ENCODE assay signal across 26 cellular contexts in genomic region chr20:55394592-55394991, GRCh38.
DNase-seq lines count a peak whose midpoint lies in the region; ATAC-seq and TF ChIP-seq lines count a peak whose summit lies in the region.
"Had no signal": no experiment of that assay in that cellular context is flagged by ENCODE, and none has a peak within 500 bp of the region (broad histone marks: within the 10 kb centered on the region; RNA-seq: fewer than 3 reads in every experiment).

No MANE protein-coding gene starts in this region.

- H3K27ac ChIP-seq in RWPE2 (ENCODE audit: poor library complexity, severe bottlenecking) (no peak overlapping the region), foreskin keratinocyte (no peak overlapping the region), ascending aorta (no peak overlapping the region), PC-9 (no peak overlapping the region)
- H3K27ac ChIP-seq: A549; BLaER1 treated with 17β-estradiol and CSF1 and Interleukin-3, amounts not matched to agents 10 nM and 100 nM had no signal

- no TSS peak for BruUV-seq in PC-9 (replicated peaks; lab: Mats Ljungman, UMichigan)

- H3K36me3 ChIP-seq in RWPE2 (ENCODE audit: low read depth) (no peaks in the 10 kb centered on the region), ascending aorta (no peaks in the 10 kb centered on the region), PC-9 (ENCODE audit: low read depth) (no peaks in the 10 kb centered on the region)
- H3K36me3 ChIP-seq: BLaER1 treated with 17β-estradiol and CSF1 and Interleukin-3, amounts not matched to agents 10 nM and 100 nM had no signal

- no peaks in the 10 kb centered on the region for H4K20me1 ChIP-seq in PC-9 (ENCODE audit: insufficient read depth)
- H4K20me1 ChIP-seq: BLaER1 treated with 17β-estradiol and CSF1 and Interleukin-3, amounts not matched to agents 10 nM and 100 nM had no signal

- H3F3A ChIP-seq in PC-9 (ENCODE audit: insufficient read depth, low read depth), result no peaks in the 10 kb centered on the region

- H3K4me3 ChIP-seq in RWPE2 (ENCODE audit: severe bottlenecking) (no peak overlapping the region), ascending aorta (no peak overlapping the region), PC-9 (no peak overlapping the region)
- H3K4me3 ChIP-seq: A549; BLaER1 treated with 17β-estradiol and CSF1 and Interleukin-3, amounts not matched to agents 10 nM and 100 nM had no signal

- H2AFZ ChIP-seq in PC-9, result no peak overlapping the region

- POLR2A ChIA-PET in PC-9 (lab: Charles Lee; ENCODE audit: unreplicated experiment), result no interaction called here

- H3K9me3 ChIP-seq in RWPE2 (ENCODE audit: severe bottlenecking) (no peaks in the 10 kb centered on the region), ascending aorta (no peaks in the 10 kb centered on the region), PC-9 (ENCODE audit: insufficient read depth, low read depth) (no peaks in the 10 kb centered on the region)
- H3K9me3 ChIP-seq: BLaER1 treated with 17β-estradiol and CSF1 and Interleukin-3, amounts not matched to agents 10 nM and 100 nM; SK-N-SH had no signal

- peak; percentile 86 for ATAC-seq in RWPE2 (ENCODE audit: low read depth)
- ATAC-seq in foreskin keratinocyte, result peak; percentile 39
- ATAC-seq: A549, HepG2, Panc1 had no signal

- no peaks in the 10 kb centered on the region for H3K9me2 ChIP-seq in PC-9 (ENCODE audit: insufficient read depth)
- H3K9me2 ChIP-seq: SK-N-SH had no signal

- H3K4me2 ChIP-seq in PC-9, result no peak overlapping the region
- H3K4me2 ChIP-seq: A549; BLaER1 treated with 17β-estradiol and CSF1 and Interleukin-3, amounts not matched to agents 10 nM and 100 nM; SK-N-SH had no signal

- intact Hi-C loops in ascending aorta (cut with DNase I), result no loop called here
- intact Hi-C loops in PC-9 (cut with micrococcal nuclease; ENCODE audit: unreplicated experiment), result no loop called here

- H3K79me2 ChIP-seq in PC-9 (ENCODE audit: low read depth), result no peaks in the 10 kb centered on the region

- DNase-seq in NCI-H146 (lab: John Stamatoyannopoulos, UW), result peak; percentile 45
- DNase-seq in RWPE2 (ENCODE audit: low spot score), result no peak
- peak; percentile 48 to 74 for DNase-seq in foreskin keratinocyte
- DNase-seq in renal cortical epithelial cell (ENCODE audit: low read depth), result peak; percentile 21
- DNase-seq in ascending aorta (ENCODE audit: low spot score in 2 of 2), result no peak
- DNase-seq in stimulated activated CD4-positive, alpha-beta T cell treated with anti-CD3 and anti-CD28 coated beads, Interleukin-4, amount 100 ng/mL, for 4 hours, result no peak
- no peak for DNase-seq in PC-9
- DNase-seq: AML-193; CD4-positive, alpha-beta T cell; COR-L47; DMS79; GF-D8; HCEC 1CT; Karpas-422; NCI-H1092 treated with DMSO at 0.1 percent for 48 hours; NCI-H1436; NCI-H2029 treated with DMSO at 0.1 percent for 48 hours; NCI-H2227 treated with DMSO at 0.1 percent for 48 hours; NCI-H510A; NCI-H69; SK-N-SH; SW 1271 had no signal

- H3K27me3 ChIP-seq in RWPE2 (ENCODE audit: insufficient read depth, poor library complexity, severe bottlenecking) (peaks cover 4% of the 10 kb centered on the region), foreskin keratinocyte (peaks cover 2% of the 10 kb centered on the region), ascending aorta (no peaks in the 10 kb centered on the region), PC-9 (ENCODE audit: insufficient read depth, low read depth) (no peaks in the 10 kb centered on the region)
- H3K27me3 ChIP-seq: BLaER1 treated with 17β-estradiol and CSF1 and Interleukin-3, amounts not matched to agents 10 nM and 100 nM had no signal

- CTCF ChIA-PET in PC-9 (lab: Charles Lee), result no interaction called here

- H3K4me1 ChIP-seq in RWPE2 (ENCODE audit: insufficient read depth, poor library complexity, severe bottlenecking), result peaks cover 5% of the 10 kb centered on the region
- H3K4me1 ChIP-seq in foreskin keratinocyte, result no peaks in the 10 kb centered on the region
- H3K4me1 ChIP-seq in ascending aorta, result no peaks in the 10 kb centered on the region
- H3K4me1 ChIP-seq in PC-9 (replicated peaks; ENCODE audit: insufficient read depth), result no peaks in the 10 kb centered on the region
- H3K4me1 ChIP-seq: A549; BLaER1 treated with 17β-estradiol and CSF1 and Interleukin-3, amounts not matched to agents 10 nM and 100 nM had no signal

- TF ChIP-seq CTCF in RWPE2 (IDR thresholded peaks at IDR 0.05; ENCODE audit: poor library complexity, severe bottlenecking) (no peak), foreskin keratinocyte (conservative IDR thresholded peaks at IDR 0.05) (no peak), ascending aorta (IDR thresholded peaks at IDR 0.05) (no peak), PC-9 (conservative IDR thresholded peaks at IDR 0.05) (no peak)

Comparison
In these comparisons a context has a peak if more than half of its experiments do, and no peak if none do; other contexts are left out.
1. DNase-seq: peak in NCI-H146 (single experiment), foreskin keratinocyte (2 of 2) and renal cortical epithelial cell (single experiment); none in RWPE2 (single experiment), ascending aorta (0 of 2), stimulated activated CD4-positive, alpha-beta T cell treated with anti-CD3 and anti-CD28 coated beads, Interleukin-4, amount 100 ng/mL, for 4 hours (0 of 2) and PC-9 (0 of 2).